ENCODE assay signal across 1 cellular context in the genomic region with DNA sequence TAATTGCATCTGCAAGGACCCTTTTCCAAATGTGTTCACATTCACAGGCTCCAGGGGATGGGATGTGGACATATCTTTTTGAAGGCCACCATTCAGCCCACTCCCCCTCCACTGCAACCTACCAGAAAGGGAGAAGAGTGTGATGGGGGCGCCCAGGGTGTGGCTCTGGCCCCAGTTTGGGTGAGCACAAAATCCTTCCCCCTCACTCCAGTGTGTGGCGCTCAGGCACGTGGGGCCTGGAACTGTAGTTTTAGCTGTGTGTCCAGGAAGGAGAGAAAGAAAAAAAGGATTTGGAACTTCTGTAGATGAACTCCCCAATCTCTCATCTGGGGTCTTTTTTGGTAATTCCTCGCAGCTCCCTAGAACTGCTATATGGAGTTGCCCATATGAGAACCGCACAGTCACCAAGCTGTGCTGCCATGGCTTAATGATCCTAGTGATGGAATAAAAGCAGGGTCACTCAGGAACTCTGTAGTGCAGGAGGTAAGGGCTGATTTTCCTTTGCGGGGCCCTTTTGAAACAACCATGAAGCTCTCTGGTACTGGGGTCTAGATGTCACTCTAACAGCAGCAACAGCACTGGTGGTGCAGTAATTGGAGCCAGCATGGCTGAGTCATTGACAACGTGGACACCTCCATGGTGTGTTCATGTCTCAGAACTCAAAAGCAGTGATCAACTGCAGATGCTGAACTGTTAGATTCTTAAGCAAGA.
TF ChIP-seq lines count a peak whose summit lies in the region.

No MANE protein-coding gene starts in this region.

TF ChIP-seq in GM23338, 12 proteins besides CTCF, POLR2A, EP300 and RAD21 (continued from another document):
- TF ChIP-seq NANOG (IDR thresholded peaks at IDR 0.05; ENCODE audit: borderline replicate concordance) (no peak), CREB1 (CRISPR knock-in tag; IDR thresholded peaks at IDR 0.05; ENCODE audit: low read depth) (no peak), ZNF331 (CRISPR knock-in tag; IDR thresholded peaks at IDR 0.05; ENCODE audit: low read depth) (no peak), STAT1 (IDR thresholded peaks at IDR 0.05; ENCODE audit: unreplicated experiment) (no peak)
- TF ChIP-seq, protein P1, sequence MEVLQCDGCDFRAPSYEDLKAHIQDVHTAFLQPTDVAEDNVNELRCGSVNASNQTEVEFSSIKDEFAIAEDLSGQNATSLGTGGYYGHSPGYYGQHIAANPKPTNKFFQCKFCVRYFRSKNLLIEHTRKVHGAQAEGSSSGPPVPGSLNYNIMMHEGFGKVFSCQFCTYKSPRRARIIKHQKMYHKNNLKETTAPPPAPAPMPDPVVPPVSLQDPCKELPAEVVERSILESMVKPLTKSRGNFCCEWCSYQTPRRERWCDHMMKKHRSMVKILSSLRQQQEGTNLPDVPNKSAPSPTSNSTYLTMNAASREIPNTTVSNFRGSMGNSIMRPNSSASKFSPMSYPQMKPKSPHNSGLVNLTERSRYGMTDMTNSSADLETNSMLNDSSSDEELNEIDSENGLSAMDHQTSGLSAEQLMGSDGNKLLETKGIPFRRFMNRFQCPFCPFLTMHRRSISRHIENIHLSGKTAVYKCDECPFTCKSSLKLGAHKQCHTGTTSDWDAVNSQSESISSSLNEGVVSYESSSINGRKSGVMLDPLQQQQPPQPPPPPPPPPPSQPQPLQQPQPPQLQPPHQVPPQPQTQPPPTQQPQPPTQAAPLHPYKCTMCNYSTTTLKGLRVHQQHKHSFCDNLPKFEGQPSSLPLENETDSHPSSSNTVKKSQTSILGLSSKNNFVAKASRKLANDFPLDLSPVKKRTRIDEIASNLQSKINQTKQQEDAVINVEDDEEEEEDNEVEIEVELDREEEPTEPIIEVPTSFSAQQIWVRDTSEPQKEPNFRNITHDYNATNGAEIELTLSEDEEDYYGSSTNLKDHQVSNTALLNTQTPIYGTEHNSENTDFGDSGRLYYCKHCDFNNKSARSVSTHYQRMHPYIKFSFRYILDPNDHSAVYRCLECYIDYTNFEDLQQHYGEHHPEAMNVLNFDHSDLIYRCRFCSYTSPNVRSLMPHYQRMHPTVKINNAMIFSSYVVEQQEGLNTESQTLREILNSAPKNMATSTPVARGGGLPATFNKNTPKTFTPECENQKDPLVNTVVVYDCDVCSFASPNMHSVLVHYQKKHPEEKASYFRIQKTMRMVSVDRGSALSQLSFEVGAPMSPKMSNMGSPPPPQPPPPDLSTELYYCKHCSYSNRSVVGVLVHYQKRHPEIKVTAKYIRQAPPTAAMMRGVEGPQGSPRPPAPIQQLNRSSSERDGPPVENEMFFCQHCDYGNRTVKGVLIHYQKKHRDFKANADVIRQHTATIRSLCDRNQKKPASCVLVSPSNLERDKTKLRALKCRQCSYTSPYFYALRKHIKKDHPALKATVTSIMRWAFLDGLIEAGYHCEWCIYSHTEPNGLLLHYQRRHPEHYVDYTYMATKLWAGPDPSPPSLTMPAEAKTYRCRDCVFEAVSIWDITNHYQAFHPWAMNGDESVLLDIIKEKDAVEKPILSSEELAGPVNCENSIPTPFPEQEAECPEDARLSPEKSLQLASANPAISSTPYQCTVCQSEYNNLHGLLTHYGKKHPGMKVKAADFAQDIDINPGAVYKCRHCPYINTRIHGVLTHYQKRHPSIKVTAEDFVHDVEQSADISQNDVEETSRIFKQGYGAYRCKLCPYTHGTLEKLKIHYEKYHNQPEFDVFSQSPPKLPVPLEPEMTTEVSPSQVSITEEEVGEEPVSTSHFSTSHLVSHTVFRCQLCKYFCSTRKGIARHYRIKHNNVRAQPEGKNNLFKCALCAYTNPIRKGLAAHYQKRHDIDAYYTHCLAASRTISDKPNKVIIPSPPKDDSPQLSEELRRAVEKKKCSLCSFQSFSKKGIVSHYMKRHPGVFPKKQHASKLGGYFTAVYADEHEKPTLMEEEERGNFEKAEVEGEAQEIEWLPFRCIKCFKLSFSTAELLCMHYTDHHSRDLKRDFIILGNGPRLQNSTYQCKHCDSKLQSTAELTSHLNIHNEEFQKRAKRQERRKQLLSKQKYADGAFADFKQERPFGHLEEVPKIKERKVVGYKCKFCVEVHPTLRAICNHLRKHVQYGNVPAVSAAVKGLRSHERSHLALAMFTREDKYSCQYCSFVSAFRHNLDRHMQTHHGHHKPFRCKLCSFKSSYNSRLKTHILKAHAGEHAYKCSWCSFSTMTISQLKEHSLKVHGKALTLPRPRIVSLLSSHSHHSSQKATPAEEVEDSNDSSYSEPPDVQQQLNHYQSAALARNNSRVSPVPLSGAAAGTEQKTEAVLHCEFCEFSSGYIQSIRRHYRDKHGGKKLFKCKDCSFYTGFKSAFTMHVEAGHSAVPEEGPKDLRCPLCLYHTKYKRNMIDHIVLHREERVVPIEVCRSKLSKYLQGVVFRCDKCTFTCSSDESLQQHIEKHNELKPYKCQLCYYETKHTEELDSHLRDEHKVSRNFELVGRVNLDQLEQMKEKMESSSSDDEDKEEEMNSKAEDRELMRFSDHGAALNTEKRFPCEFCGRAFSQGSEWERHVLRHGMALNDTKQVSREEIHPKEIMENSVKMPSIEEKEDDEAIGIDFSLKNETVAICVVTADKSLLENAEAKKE (CRISPR knock-in tag; IDR thresholded peaks at IDR 0.05) = no peak
- TF ChIP-seq, protein P2, sequence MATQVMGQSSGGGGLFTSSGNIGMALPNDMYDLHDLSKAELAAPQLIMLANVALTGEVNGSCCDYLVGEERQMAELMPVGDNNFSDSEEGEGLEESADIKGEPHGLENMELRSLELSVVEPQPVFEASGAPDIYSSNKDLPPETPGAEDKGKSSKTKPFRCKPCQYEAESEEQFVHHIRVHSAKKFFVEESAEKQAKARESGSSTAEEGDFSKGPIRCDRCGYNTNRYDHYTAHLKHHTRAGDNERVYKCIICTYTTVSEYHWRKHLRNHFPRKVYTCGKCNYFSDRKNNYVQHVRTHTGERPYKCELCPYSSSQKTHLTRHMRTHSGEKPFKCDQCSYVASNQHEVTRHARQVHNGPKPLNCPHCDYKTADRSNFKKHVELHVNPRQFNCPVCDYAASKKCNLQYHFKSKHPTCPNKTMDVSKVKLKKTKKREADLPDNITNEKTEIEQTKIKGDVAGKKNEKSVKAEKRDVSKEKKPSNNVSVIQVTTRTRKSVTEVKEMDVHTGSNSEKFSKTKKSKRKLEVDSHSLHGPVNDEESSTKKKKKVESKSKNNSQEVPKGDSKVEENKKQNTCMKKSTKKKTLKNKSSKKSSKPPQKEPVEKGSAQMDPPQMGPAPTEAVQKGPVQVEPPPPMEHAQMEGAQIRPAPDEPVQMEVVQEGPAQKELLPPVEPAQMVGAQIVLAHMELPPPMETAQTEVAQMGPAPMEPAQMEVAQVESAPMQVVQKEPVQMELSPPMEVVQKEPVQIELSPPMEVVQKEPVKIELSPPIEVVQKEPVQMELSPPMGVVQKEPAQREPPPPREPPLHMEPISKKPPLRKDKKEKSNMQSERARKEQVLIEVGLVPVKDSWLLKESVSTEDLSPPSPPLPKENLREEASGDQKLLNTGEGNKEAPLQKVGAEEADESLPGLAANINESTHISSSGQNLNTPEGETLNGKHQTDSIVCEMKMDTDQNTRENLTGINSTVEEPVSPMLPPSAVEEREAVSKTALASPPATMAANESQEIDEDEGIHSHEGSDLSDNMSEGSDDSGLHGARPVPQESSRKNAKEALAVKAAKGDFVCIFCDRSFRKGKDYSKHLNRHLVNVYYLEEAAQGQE (IDR thresholded peaks at IDR 0.05; ENCODE audit: unreplicated experiment) = no peak
